ENCODE assay signal across 8 cellular contexts in the genomic region with DNA sequence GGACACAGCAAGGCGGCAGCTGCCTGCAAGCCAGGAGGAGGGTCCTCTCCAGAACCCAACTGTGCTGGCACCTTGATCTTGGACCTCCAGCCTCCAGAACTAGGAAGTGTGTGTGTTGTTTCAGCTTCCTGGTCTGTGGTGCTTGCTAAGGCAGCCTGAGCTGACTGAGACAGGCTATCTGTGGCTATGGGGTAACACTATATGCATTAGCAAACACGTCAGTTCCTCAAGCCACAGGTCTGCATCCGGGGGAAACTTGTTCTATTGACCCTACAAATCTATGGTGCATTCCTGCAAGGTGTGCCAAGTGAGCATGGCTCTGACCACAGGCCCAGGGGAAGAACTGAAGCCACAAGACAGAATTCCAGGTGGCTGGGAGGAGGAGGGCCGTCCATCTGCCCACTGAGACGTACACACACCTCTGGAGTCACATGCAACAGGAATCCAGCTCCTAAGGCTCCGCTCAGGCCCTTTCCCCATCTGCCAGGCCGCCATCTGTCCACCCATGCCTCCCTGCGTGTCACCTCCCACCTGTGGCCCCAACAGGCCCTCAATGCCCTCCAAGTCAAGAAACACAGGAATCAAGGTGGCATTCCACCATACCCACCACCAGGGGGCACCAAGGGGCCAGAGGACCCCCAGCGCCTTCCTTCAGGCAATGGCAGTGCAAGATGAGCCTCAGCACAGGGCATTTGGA.
A peak's percentile ranks its signal among the peaks of the same experiment; 100 is the strongest.
DNase-seq lines count a peak whose midpoint lies in the region; ATAC-seq and TF ChIP-seq lines count a peak whose summit lies in the region.

No MANE protein-coding gene starts in this region.

- peak; percentile 94 for ATAC-seq in HCT116
- ATAC-seq in natural killer cell treated with Interleukin-12 subunit alpha and Interleukin-12 subunit beta and Interleukin-15 and Interleukin-18, amount 100 ng/mL, for 72 hours: peak; percentile 63 to 71
- ATAC-seq in GM18505 (IDR thresholded peaks at IDR 0.05; ENCODE audit: unreplicated experiment): no peak

- H3K4me3 ChIP-seq in HCT116 (replicated peaks in 1 of 2; ENCODE audit: low read depth in 1 of 2, low read length in 2 of 2) (no peak overlapping the region), stomach smooth muscle (ENCODE audit: low read length in 2 of 2) (no peak overlapping the region)

- H4K20me1 ChIP-seq in HCT116 (ENCODE audit: insufficient read depth): no peaks in the 10 kb centered on the region

- H3K4me1 Mint-ChIP-seq in natural killer cell treated with Interleukin-12 subunit alpha and Interleukin-12 subunit beta and Interleukin-15 and Interleukin-18, amount 100 ng/mL, for 72 hours (ENCODE audit: low read depth in 2 of 2): peaks cover 0 to 3% of the 10 kb centered on the region in 2 donors

- peak; percentile 76 for DNase-seq in D341Med (ENCODE audit: low spot score)
- peak; percentile 31 for DNase-seq in HCT116 (ENCODE audit: low read depth, low spot score)
- DNase-seq in NCI-H82 treated with DMSO at 0.1 percent for 48 hours (lab: John Stamatoyannopoulos, UW; ENCODE audit: unreplicated experiment): peak; percentile 59
- peak; percentile 68 for DNase-seq in activated CD8-positive, alpha-beta memory T cell treated with anti-CD3 and anti-CD28 coated beads, Interleukin-2, amount 50 U/mL, for 4 hours
- DNase-seq in erythroblast (lab: John Stamatoyannopoulos, UW): peak; percentile 74 to 86
- no peak for DNase-seq in natural killer cell treated with Interleukin-12 subunit alpha and Interleukin-12 subunit beta and Interleukin-15 and Interleukin-18, amount 100 ng/mL, for 72 hours (ENCODE audit: low spot score)

- no peaks in the 10 kb centered on the region for H3K36me3 Mint-ChIP-seq in natural killer cell treated with Interleukin-12 subunit alpha and Interleukin-12 subunit beta and Interleukin-15 and Interleukin-18, amount 100 ng/mL, for 72 hours

- H3K9me3 ChIP-seq in HCT116 (ENCODE audit: control insufficient read depth in 1 of 2, insufficient read depth in 1 of 2, low read depth in 1 of 2, low read length in 2 of 2) (no peaks in the 10 kb centered on the region), stomach smooth muscle (ENCODE audit: control insufficient read depth in 2 of 2, low read length in 2 of 2) (no peaks in the 10 kb centered on the region)

- TF ChIP-seq RAD21 in HCT116 (IDR thresholded peaks at IDR 0.05; ENCODE audit: low read depth): peak; percentile 90

- H3K9me2 ChIP-seq in HCT116 (ENCODE audit: insufficient read depth): no peaks in the 10 kb centered on the region

- H3K27me3 ChIP-seq in HCT116 (ENCODE audit: insufficient read depth, low read length) (no peaks in the 10 kb centered on the region), stomach smooth muscle (ENCODE audit: control insufficient read depth in 1 of 2, insufficient read depth in 2 of 2, low read length in 2 of 2) (no peaks in the 10 kb centered on the region)

- H3K9ac ChIP-seq in HCT116 (ENCODE audit: low read length): no peak overlapping the region
- H3K9ac ChIP-seq in stomach smooth muscle (ENCODE audit: low read length in 2 of 2): no peak overlapping the region

- H3K27me3 Mint-ChIP-seq in natural killer cell treated with Interleukin-12 subunit alpha and Interleukin-12 subunit beta and Interleukin-15 and Interleukin-18, amount 100 ng/mL, for 72 hours: peaks cover 25 to 29% of the 10 kb centered on the region in 2 donors

- CTCF ChIA-PET in HCT116 (lab: Charles Lee): interaction anchor here (1.0 to 2.6 kb wide), 3 partner anchors 173 to 180 kb away, joined by 3 to 9 read pairs (median 4); a partner anchor contains a TSS

- POLR2A ChIA-PET in HCT116 (lab: Charles Lee): no interaction called here

- no peaks in the 10 kb centered on the region for H3K9me3 Mint-ChIP-seq in natural killer cell treated with Interleukin-12 subunit alpha and Interleukin-12 subunit beta and Interleukin-15 and Interleukin-18, amount 100 ng/mL, for 72 hours

- H3K27ac ChIP-seq in HCT116 (ENCODE audit: low read depth, low read length): no peak overlapping the region
- peak overlapping the region; percentile 80 for H3K27ac ChIP-seq in stomach smooth muscle (ENCODE audit: low read length)

- no peaks in the 10 kb centered on the region for H3K79me2 ChIP-seq in HCT116 (ENCODE audit: insufficient read depth, low read length)

- H3K36me3 ChIP-seq in HCT116 (ENCODE audit: control insufficient read depth in 1 of 2, insufficient read depth in 2 of 2, low read length in 2 of 2) (no peaks in the 10 kb centered on the region), stomach smooth muscle (ENCODE audit: control insufficient read depth in 2 of 2, insufficient read depth in 2 of 2, low read length in 2 of 2) (no peaks in the 10 kb centered on the region)

- peak; percentile 81 to 86 (median 83) for TF ChIP-seq CTCF in HCT116 (IDR thresholded peaks at IDR 0.05 in 2 of 3, conservative IDR thresholded peaks at IDR 0.05 in 1 of 3; ENCODE audit: borderline replicate concordance in 1 of 3, insufficient read depth in 1 of 3, low read depth in 2 of 3, low read length in 2 of 3)

- RAD21 ChIA-PET in HCT116 (lab: Charles Lee; ENCODE audit: low non-redundant PET in 1 of 2, low total read pairs in 2 of 2, uncharacterized antibody in 2 of 2, unreplicated experiment in 2 of 2): interaction anchor here in 1 of 2 experiments (0.9 kb wide), 1 partner anchor 204 kb away, joined by 3 read pairs; no protein-coding TSS in a partner anchor

- H3K4me2 ChIP-seq in HCT116 (ENCODE audit: low read length): no peak overlapping the region

- H2AFZ ChIP-seq in HCT116 (ENCODE audit: low read depth, low read length, poor library complexity, severe bottlenecking): no peak overlapping the region

- no peak overlapping the region for H3K27ac Mint-ChIP-seq in natural killer cell treated with Interleukin-12 subunit alpha and Interleukin-12 subunit beta and Interleukin-15 and Interleukin-18, amount 100 ng/mL, for 72 hours

- no peaks in the 10 kb centered on the region for H3K4me1 ChIP-seq in HCT116 (ENCODE audit: control insufficient read depth in 1 of 2, insufficient read depth in 2 of 2, low read length in 2 of 2)
- H3K4me1 ChIP-seq in stomach smooth muscle (ENCODE audit: control insufficient read depth, insufficient read depth, low read length): peaks cover 72% of the 10 kb centered on the region

- no TSS peak for BruUV-seq in HCT116 (replicated peaks; lab: Mats Ljungman, UMichigan)

- intact Hi-C loops in HCT116 (cut with micrococcal nuclease): loop anchor here (1.0 to 10.0 kb wide), 4 partner anchors 107 to 320 kb away; a partner anchor contains a TSS

- H3K4me3 Mint-ChIP-seq in natural killer cell treated with Interleukin-12 subunit alpha and Interleukin-12 subunit beta and Interleukin-15 and Interleukin-18, amount 100 ng/mL, for 72 hours: no peak overlapping the region

- TF ChIP-seq POLR2A in HCT116 (IDR thresholded peaks at IDR 0.05; ENCODE audit: borderline replicate concordance, extremely low read depth, insufficient read depth, insufficient read length) (no peak), erythroblast (IDR thresholded peaks at IDR 0.05; ENCODE audit: low read length) (no peak), GM18505 (IDR thresholded peaks at IDR 0.05; ENCODE audit: borderline replicate concordance, extremely low read depth, insufficient read depth, insufficient read length) (no peak)

TF ChIP-seq in HCT116, 20 proteins besides CTCF, POLR2A, EP300 and RAD21:
- TF ChIP-seq EZH2 (IDR thresholded peaks at IDR 0.05) (no peak), YY1 (IDR thresholded peaks at IDR 0.05; ENCODE audit: extremely low read depth, insufficient replicate concordance, low read depth, low read length) (peak; percentile 14)
